In genomic region chr5:149301744-149302380, GRCh38 we compare ENCODE assay signal across 28 cellular contexts. TPM values are rescaled to one million over a fixed set of nuclear protein-coding genes. Genes with fewer than 3 reads are reported as not detected.
A peak's percentile ranks its signal among the peaks of the same experiment; 100 is the strongest.
DNase-seq lines count a peak whose midpoint lies in the region; ATAC-seq, FAIRE-seq and TF ChIP-seq lines count a peak whose summit lies in the region.
"Had no signal": no experiment of that assay in that cellular context is flagged by ENCODE, and none has a peak within 500 bp of the region (broad histone marks: within the 10 kb centered on the region; RNA-seq: fewer than 3 reads in every experiment).

No MANE protein-coding gene starts in this region.

- ATAC-seq in K562 (no peak), GM18520 (IDR thresholded peaks at IDR 0.05; ENCODE audit: unreplicated experiment) (no peak)
- ATAC-seq: activated T-helper 17 cell treated with anti-CD3 and anti-CD28 coated beads, Interleukin-2, amount 50 U/mL, for 72 hours; CD8-positive, alpha-beta T cell; sciatic nerve; T-cell had no signal

- TF ChIP-seq POLR2A in K562 (conservative IDR thresholded peaks at IDR 0.05): no peak
- no peak for TF ChIP-seq POLR2A in uterus (IDR thresholded peaks at IDR 0.05)

- H3K4me3 ChIP-seq in GM23248 (no peak overlapping the region), K562 (no peak overlapping the region), mesenchymal stem cell (ENCODE audit: insufficient read depth in 1 of 2, low read depth in 1 of 2, low read length in 2 of 2) (no peak overlapping the region), uterus (no peak overlapping the region)
- H3K4me3 ChIP-seq: SJCRH30 had no signal

- DNase-seq in AG20443 (ENCODE audit: low spot score) (peak; percentile 62), GM23248 (peak; percentile 75), K562 (ENCODE audit: extremely low read depth in 1 of 4, low spot score in 3 of 4) (no peak), mesenchymal stem cell (no peak), NCI-H526 (lab: John Stamatoyannopoulos, UW) (no peak), uterus (no peak), islet precursor cell (no peak)
- DNase-seq: activated CD4-positive, alpha-beta T cell treated with anti-CD3 and anti-CD28 coated beads, Interleukin-2, amount 50 U/mL, for 48 hours; activated CD8-positive, alpha-beta memory T cell treated with anti-CD3 and anti-CD28 coated beads, Interleukin-2, amount 50 U/mL, for 4 hours; activated naive CD4-positive, alpha-beta T cell treated with anti-CD3 and anti-CD28 coated beads, Interleukin-2, amount 50 U/mL, for 16 hours; amygdala; CD8-positive, alpha-beta T cell; central memory CD4-positive, alpha-beta T cell; DMS 273 treated with DMSO at 0.1 percent for 48 hours; H7; KG1; kidney glomerular epithelial cell; NCI-H1417 treated with DMSO at 0.1 percent for 48 hours; NCI-H2081 treated with DMSO at 0.1 percent for 48 hours; NCI-H345; NCI-H774; SJCRH30; stimulated activated naive CD4-positive, alpha-beta T cell; T-cell had no signal

- intact Hi-C loops in K562 (cut with micrococcal nuclease): no loop called here
- intact Hi-C loops in uterus (cut with DNase I; ENCODE audit: low total_unique reads): no loop called here

- no peak overlapping the region for H4K91ac ChIP-seq in mesenchymal stem cell (ENCODE audit: low read length)

- H3K18ac ChIP-seq in mesenchymal stem cell (ENCODE audit: low read depth in 1 of 2, low read length in 2 of 2): no peak overlapping the region

- no peak for FAIRE-seq in K562 (lab: Jason Lieb, UNC)
- FAIRE-seq: endothelial cell of umbilical vein had no signal

- H3K79me2 ChIP-seq in GM23248 (ENCODE audit: insufficient read depth) (no peaks in the 10 kb centered on the region), K562 (ENCODE audit: control insufficient read depth, insufficient read depth, low read length) (no peaks in the 10 kb centered on the region)

- no TSS peak for BruUV-seq in K562 (replicated peaks; lab: Mats Ljungman, UMichigan)

- peaks cover 6% of the 10 kb centered on the region for H3F3A ChIP-seq in GM23248 (ENCODE audit: insufficient read depth)

- no peak overlapping the region for H2BK12ac ChIP-seq in mesenchymal stem cell (ENCODE audit: low read length in 2 of 2)

- CTCF ChIA-PET in K562 (lab: Yijun Ruan, JAX; ENCODE audit: low intra/inter-chr PET ratio): no interaction called here

- TF ChIP-seq CTCF in K562 (IDR thresholded peaks at IDR 0.05 in 2 of 3, conservative IDR thresholded peaks at IDR 0.05 in 1 of 3; ENCODE audit: insufficient read depth in 2 of 3, low read depth in 1 of 3, low read length in 3 of 3) (no peak), uterus (IDR thresholded peaks at IDR 0.05) (no peak)

- no peak overlapping the region for H2BK5ac ChIP-seq in mesenchymal stem cell (ENCODE audit: low read depth, low read length, poor library complexity, severe bottlenecking)

- no peak overlapping the region for H2AFZ ChIP-seq in GM23248
- no peak overlapping the region for H2AFZ ChIP-seq in K562 (ENCODE audit: low read depth, low read length)
- no peak overlapping the region for H2AFZ ChIP-seq in mesenchymal stem cell (ENCODE audit: low read depth, low read length)

- no peak overlapping the region for H3K23ac ChIP-seq in mesenchymal stem cell (ENCODE audit: low read length in 2 of 2)

- H3K4me1 ChIP-seq in GM23248 (ENCODE audit: insufficient read depth) (no peaks in the 10 kb centered on the region), K562 (replicated peaks in 1 of 2; ENCODE audit: control insufficient read depth in 2 of 2, insufficient read depth in 2 of 2, low read length in 2 of 2) (peaks cover 0 to 8% of the 10 kb centered on the region in 2 experiments; a peak in 1 of 5 replicates), mesenchymal stem cell (ENCODE audit: control insufficient read depth, insufficient read depth, low read depth, low read length) (peaks cover 8% of the 10 kb centered on the region), uterus (no peaks in the 10 kb centered on the region)
- H3K4me1 ChIP-seq: SJCRH30 had no signal

- no peaks in the 10 kb centered on the region for H3K27me3 ChIP-seq in GM23248 (replicated peaks; ENCODE audit: insufficient read depth)
- peaks cover 45 to 74% of the 10 kb centered on the region in 2 experiments; a peak in 4 of 5 replicates for H3K27me3 ChIP-seq in K562 (ENCODE audit: control insufficient read depth in 2 of 2, insufficient read depth in 2 of 2, low read length in 2 of 2)
- no peaks in the 10 kb centered on the region for H3K27me3 ChIP-seq in mesenchymal stem cell (ENCODE audit: control insufficient read depth in 1 of 2, insufficient read depth in 1 of 2, low read length in 2 of 2)
- no peaks in the 10 kb centered on the region for H3K27me3 ChIP-seq in uterus

- no peaks in the 10 kb centered on the region for H3K9me3 ChIP-seq in GM23248 (ENCODE audit: low read depth)
- no peaks in the 10 kb centered on the region for H3K9me3 ChIP-seq in K562 (replicated peaks; ENCODE audit: control insufficient read depth, insufficient read depth, low read depth, low read length)
- H3K9me3 ChIP-seq in mesenchymal stem cell (ENCODE audit: control insufficient read depth, low read length): no peaks in the 10 kb centered on the region
- no peaks in the 10 kb centered on the region for H3K9me3 ChIP-seq in uterus
- H3K9me3 ChIP-seq: SJCRH30 had no signal

- H3K79me1 ChIP-seq in mesenchymal stem cell (replicated peaks; ENCODE audit: low read length, poor library complexity, severe bottlenecking): peaks cover under 1% of the 10 kb centered on the region

- WGBS in GM23248 (ENCODE audit: low coverage in 1 of 2, low lambda C conversion rate in 2 of 2, missing lambda C conversion rate in 2 of 2), 2 experiments: 73 to 78% methylated on average over 8 of the region's 8 CpGs
- WGBS in K562 (ENCODE audit: insufficient coverage, low coverage, missing lambda C conversion rate): 20% methylated on average over 8 of the region's 8 CpGs
- WGBS in mesenchymal stem cell: 95% methylated on average over 8 of the region's 8 CpGs

- H2AK5ac ChIP-seq in mesenchymal stem cell (ENCODE audit: low read length, severe bottlenecking): no peak overlapping the region

- H3K36me3 ChIP-seq in GM23248 (ENCODE audit: low read depth) (no peaks in the 10 kb centered on the region), K562 (ENCODE audit: control insufficient read depth, insufficient read depth, low read length) (no peaks in the 10 kb centered on the region), mesenchymal stem cell (ENCODE audit: control insufficient read depth in 1 of 2, insufficient read depth in 2 of 2, low read depth in 1 of 2, low read length in 2 of 2) (peaks cover 32% of the 10 kb centered on the region in 2 experiments), uterus (no peaks in the 10 kb centered on the region)
- H3K36me3 ChIP-seq: SJCRH30 had no signal

- H4K8ac ChIP-seq in mesenchymal stem cell (ENCODE audit: low read length): no peak overlapping the region

- no peak for TF ChIP-seq EP300 in K562 (IDR thresholded peaks at IDR 0.05; ENCODE audit: low read length)

- POLR2A ChIA-PET in K562 (lab: Yijun Ruan, JAX): interaction anchor here (1.1 kb wide), 1 partner anchor 19 kb away, joined by 6 read pairs; no protein-coding TSS in a partner anchor

- H3K27ac ChIP-seq in GM23248 (no peak overlapping the region), K562 (ENCODE audit: extremely low read depth, low read depth, low read length) (no peak overlapping the region), mesenchymal stem cell (ENCODE audit: low read length, poor library complexity, severe bottlenecking) (no peak overlapping the region), uterus (no peak overlapping the region)
- H3K27ac ChIP-seq: SJCRH30 had no signal

- H3K9ac ChIP-seq in GM23248 (no peak overlapping the region; the same call in 1 of the 2 replicates), K562 (ENCODE audit: insufficient read depth in 1 of 2, low read depth in 2 of 2, low read length in 2 of 2) (no peak overlapping the region), mesenchymal stem cell (ENCODE audit: low read length) (no peak overlapping the region)

- no peaks in the 10 kb centered on the region for H3K9me1 ChIP-seq in K562 (ENCODE audit: control insufficient read depth, insufficient read depth, low read length)

- H2BK120ac ChIP-seq in mesenchymal stem cell (ENCODE audit: low read depth, low read length): no peak overlapping the region

- H3K4me2 ChIP-seq in GM23248 (ENCODE audit: unreplicated experiment) (no peak overlapping the region), K562 (ENCODE audit: insufficient read depth, low read length) (no peak overlapping the region), mesenchymal stem cell (ENCODE audit: low read length, poor library complexity, severe bottlenecking) (no peak overlapping the region)

- no peak overlapping the region for H3K14ac ChIP-seq in mesenchymal stem cell (ENCODE audit: low read length in 2 of 2)

- no peaks in the 10 kb centered on the region for H3K9me2 ChIP-seq in GM23248 (ENCODE audit: insufficient read depth)

- H2BK15ac ChIP-seq in mesenchymal stem cell (ENCODE audit: low read depth, poor library complexity, severe bottlenecking): peak overlapping the region; percentile 9

- TF ChIP-seq RAD21 in K562 (CRISPR knock-in tag; conservative IDR thresholded peaks at IDR 0.05 in 1 of 2, IDR thresholded peaks at IDR 0.05 in 1 of 2): no peak

- no peaks in the 10 kb centered on the region for H4K20me1 ChIP-seq in GM23248 (ENCODE audit: insufficient read depth)
- H4K20me1 ChIP-seq in K562 (replicated peaks; ENCODE audit: control insufficient read depth, insufficient read depth, low read length): peaks cover 5% of the 10 kb centered on the region; the same call in 1 of the 2 replicates

- in situ Hi-C loops in GM23248 (cut with MboI): no loop called here
- in situ Hi-C loops in K562 (cut with MboI): no loop called here

- no peak overlapping the region for H3K4ac ChIP-seq in mesenchymal stem cell (ENCODE audit: low read depth in 1 of 2, low read length in 2 of 2)

RNA-seq across cellular contexts. Expression of gene AFAP1L1, which starts 30.2 kb away (rescaled TPM):
- 0.38 and 0.76 TPM in 2 replicates for total RNA-seq in GM23248 (2014; rRNA removed; shearing (Covaris generic))
- 0.90 and 1.3 TPM in 2 replicates for polyA plus RNA-seq in GM23248 (2016; fragmentation: Nextera tagmentation; extraction: Ambion mirVana)
- total RNA-seq in K562 (2011; cell fraction: chromatin; rRNA removed; ENCODE audit: low replicate concordance): not detected in 2 replicates
- under 0.01 TPM in 1 of 2 replicates, not detected in the other for total RNA-seq in K562 (2011; cell fraction: nucleolus; rRNA removed)
- total RNA-seq in K562 (2011; cell fraction: nucleoplasm; rRNA removed): 0.07 TPM in 1 of 2 replicates, not detected in the other
- total RNA-seq in K562 (2014; rRNA removed): 0.12 TPM in 1 of 2 replicates, not detected in the other
- 0.48 TPM in 1 of 2 replicates, not detected in the other for total RNA-seq in K562 (2014; rRNA removed; fragmentation: Illumina TruSeq; extraction: Trizol)
- 0.04 TPM in 1 of 2 replicates, not detected in the other for total RNA-seq in K562 (2015; rRNA removed; fragmentation: Illumina TruSeq; extraction: Trizol)
- 0.07 and 0.13 TPM in 2 replicates for total RNA-seq in K562 (2021)
- 0.04 TPM in 1 of 2 replicates, not detected in the other for polyA plus RNA-seq in K562 (2011; rRNA removed)
- 0.01 TPM in 2 replicates for polyA plus RNA-seq in K562 (2011; cell fraction: cytosol; rRNA removed)
- polyA plus RNA-seq in K562 (2011; cell fraction: nucleus; rRNA removed): not detected in 2 replicates
- polyA plus RNA-seq in K562 (2012): 0.07 and 0.10 TPM in 2 replicates
- polyA plus RNA-seq in K562 (2014; fragmentation: Illumina TruSeq; extraction: Trizol): 0.03 and 0.10 TPM in 2 replicates
- under 1 TPM; 0.01 to 0.03 TPM for polyA plus RNA-seq in K562 (2014; fragmentation: Nextera tagmentation; extraction: Ambion mirVana)
- polyA plus RNA-seq in K562 (2014; rRNA removed): 0.12 TPM in 1 of 2 replicates, not detected in the other
- not detected in 2 replicates for polyA minus RNA-seq in K562 (2011; rRNA and poly(A)+ RNA removed)
- not detected in 2 replicates for polyA minus RNA-seq in K562 (2011; cell fraction: cytosol; rRNA and poly(A)+ RNA removed)
- polyA minus RNA-seq in K562 (2011; cell fraction: nucleus; rRNA and poly(A)+ RNA removed): not detected in 2 replicates
- 10.1 TPM for polyA plus RNA-seq in mesenchymal stem cell (2013, experiment 1 of 2)
- 9.8 TPM for polyA plus RNA-seq in mesenchymal stem cell (2013, experiment 2 of 2)
- 10 to 100 TPM in 3 of 4 donors, 1 to 10 TPM in 1; 5.3 to 26.9 (median 24.6) TPM for total RNA-seq in uterus

RNA-seq across cellular contexts. Expression of gene GRPEL2, which starts 43.4 kb away (rescaled TPM):
- total RNA-seq in GM23248 (2014; rRNA removed; shearing (Covaris generic)): 26.3 and 27.0 TPM in 2 replicates
- polyA plus RNA-seq in GM23248 (2016; fragmentation: Nextera tagmentation; extraction: Ambion mirVana) (17.0 and 19.5 TPM in 2 replicates), K562 (2011; rRNA removed) (29.1 and 31.0 TPM in 2 replicates), K562 (2014; fragmentation: Illumina TruSeq; extraction: Trizol) (23.0 and 23.4 TPM in 2 replicates), K562 (2014; fragmentation: Nextera tagmentation; extraction: Ambion mirVana) (10 to 100 TPM; 11.2 to 17.1 TPM), K562 (2014; rRNA removed) (25.8 and 26.4 TPM in 2 replicates)
- total RNA-seq in K562 (2011; cell fraction: chromatin; rRNA removed; ENCODE audit: low replicate concordance): 19.7 and 30.9 TPM in 2 replicates
- 10.5 and 12.1 TPM in 2 replicates for total RNA-seq in K562 (2011; cell fraction: nucleolus; rRNA removed)
- 21.0 and 33.4 TPM in 2 replicates for total RNA-seq in K562 (2011; cell fraction: nucleoplasm; rRNA removed)
- total RNA-seq in K562 (2014; rRNA removed) (26.1 and 27.6 TPM in 2 replicates), K562 (2014; rRNA removed; fragmentation: Illumina TruSeq; extraction: Trizol) (35.8 and 44.2 TPM in 2 replicates), K562 (2015; rRNA removed; fragmentation: Illumina TruSeq; extraction: Trizol) (19.4 and 23.2 TPM in 2 replicates), K562 (2021) (37.8 and 40.5 TPM in 2 replicates), uterus (10 to 100 TPM; 13.5 to 27.0 (median 22.6) TPM)
- polyA plus RNA-seq in K562 (2011; cell fraction: cytosol; rRNA removed): 4.9 and 14.0 TPM in 2 replicates
- 14.6 and 16.7 TPM in 2 replicates for polyA plus RNA-seq in K562 (2011; cell fraction: nucleus; rRNA removed)
- polyA plus RNA-seq in K562 (2012): 8.6 and 9.6 TPM in 2 replicates
- 40.6 and 45.9 TPM in 2 replicates for polyA minus RNA-seq in K562 (2011; rRNA and poly(A)+ RNA removed)
- polyA minus RNA-seq in K562 (2011; cell fraction: cytosol; rRNA and poly(A)+ RNA removed): 19.4 and 28.1 TPM in 2 replicates
- 11.2 and 19.1 TPM in 2 replicates for polyA minus RNA-seq in K562 (2011; cell fraction: nucleus; rRNA and poly(A)+ RNA removed)
- polyA plus RNA-seq in mesenchymal stem cell (2013, experiment 1 of 2): 9.4 TPM
- polyA plus RNA-seq in mesenchymal stem cell (2013, experiment 2 of 2): 9.1 TPM

RNA-seq across cellular contexts. Expression of gene PCYOX1L, which starts 56.0 kb away (rescaled TPM):
- 10.7 and 12.6 TPM in 2 replicates for total RNA-seq in GM23248 (2014; rRNA removed; shearing (Covaris generic))
- polyA plus RNA-seq in GM23248 (2016; fragmentation: Nextera tagmentation; extraction: Ambion mirVana) (10.4 and 10.5 TPM in 2 replicates), K562 (2011; rRNA removed) (17.9 and 21.5 TPM in 2 replicates), K562 (2014; fragmentation: Illumina TruSeq; extraction: Trizol) (9.4 and 10.0 TPM in 2 replicates), K562 (2014; fragmentation: Nextera tagmentation; extraction: Ambion mirVana) (1 to 10 TPM; 2.3 to 2.4 TPM), K562 (2014; rRNA removed) (6.5 and 8.3 TPM in 2 replicates)
- total RNA-seq in K562 (2011; cell fraction: chromatin; rRNA removed; ENCODE audit: low replicate concordance): 20.2 and 24.4 TPM in 2 replicates
- total RNA-seq in K562 (2011; cell fraction: nucleolus; rRNA removed): 28.2 and 32.0 TPM in 2 replicates
- total RNA-seq in K562 (2011; cell fraction: nucleoplasm; rRNA removed): 28.4 and 30.6 TPM in 2 replicates
- total RNA-seq in K562 (2014; rRNA removed) (5.4 and 7.2 TPM in 2 replicates), K562 (2014; rRNA removed; fragmentation: Illumina TruSeq; extraction: Trizol) (5.9 and 6.0 TPM in 2 replicates), K562 (2015; rRNA removed; fragmentation: Illumina TruSeq; extraction: Trizol) (5.1 and 5.3 TPM in 2 replicates), K562 (2021) (7.8 and 8.0 TPM in 2 replicates), uterus (1 to 10 TPM in 3 of 4 donors, under 1 TPM in 1; 0.59 to 8.6 (median 5.9) TPM)
- polyA plus RNA-seq in K562 (2011; cell fraction: cytosol; rRNA removed): 25.0 and 29.5 TPM in 2 replicates
- 44.5 and 48.0 TPM in 2 replicates for polyA plus RNA-seq in K562 (2011; cell fraction: nucleus; rRNA removed)
- 8.9 and 16.5 TPM in 2 replicates for polyA plus RNA-seq in K562 (2012)
- 13.7 and 15.4 TPM in 2 replicates for polyA minus RNA-seq in K562 (2011; rRNA and poly(A)+ RNA removed)
- 6.8 and 7.7 TPM in 2 replicates for polyA minus RNA-seq in K562 (2011; cell fraction: cytosol; rRNA and poly(A)+ RNA removed)
- 15.3 and 21.9 TPM in 2 replicates for polyA minus RNA-seq in K562 (2011; cell fraction: nucleus; rRNA and poly(A)+ RNA removed)
- 13.0 TPM for polyA plus RNA-seq in mesenchymal stem cell (2013, experiment 1 of 2)
- polyA plus RNA-seq in mesenchymal stem cell (2013, experiment 2 of 2): 13.3 TPM

Comparison
In these comparisons a context has a peak if more than half of its experiments do, and no peak if none do; other contexts are left out.
1. DNase-seq: peak in AG20443 (single experiment) and GM23248 (single experiment); none in K562 (0 of 4), mesenchymal stem cell (single experiment), NCI-H526 (0 of 2), uterus (0 of 2) and islet precursor cell (single experiment).